Comparison of ENCODE assay signal across 19 cellular contexts in the genomic region with DNA sequence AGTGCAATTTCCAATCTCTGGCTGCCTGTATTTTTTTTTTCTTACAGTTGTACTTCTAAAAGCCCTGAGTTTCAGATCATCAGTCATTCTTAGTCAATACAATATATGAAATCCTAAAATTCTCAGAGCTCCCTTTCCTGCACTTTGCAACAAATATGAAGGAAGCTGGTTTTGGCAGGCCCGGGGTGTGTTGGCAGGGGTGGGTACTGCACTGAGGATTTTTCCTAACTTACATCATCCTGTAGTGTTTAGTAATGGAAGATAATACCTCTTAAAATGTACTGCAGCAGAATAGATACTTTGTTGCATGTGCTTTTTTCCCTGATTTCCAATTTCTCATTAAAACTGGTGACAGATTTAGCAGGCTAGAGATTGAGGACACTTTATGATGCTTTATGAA.
"Had no signal": no experiment of that assay in that cellular context is flagged by ENCODE, and none has a peak within 500 bp of the region (broad histone marks: within the 10 kb centered on the region; RNA-seq: fewer than 3 reads in every experiment).

No MANE protein-coding gene starts in this region.

- H3K36me3 ChIP-seq: thyroid gland, uterus had no signal

- H3K27me3 ChIP-seq: hepatocyte, thyroid gland, uterus had no signal

- H3K4me3 ChIP-seq: coronary artery, hepatocyte, lung, psoas muscle, thyroid gland, uterus had no signal

- DNase-seq: effector CD4-positive, alpha-beta T cell; foreskin melanocyte; head of caudate nucleus; kidney; left cardiac atrium; left ventricle myocardium superior; mesenchymal stem cell; naive thymus-derived CD4-positive, alpha-beta T cell; nephron progenitor cell; psoas muscle; retina; stimulated activated naive CD4-positive, alpha-beta T cell treated with Interleukin-2 at 50 U/mL for 16 hours; thyroid gland; uterus had no signal

- H3K27ac ChIP-seq: coronary artery, epithelial cell of prostate, psoas muscle, thyroid gland, uterus had no signal

- H3K4me1 ChIP-seq: psoas muscle, thyroid gland, uterus had no signal

- FAIRE-seq: kidney had no signal

- ATAC-seq: left ventricle myocardium superior; naive thymus-derived CD4-positive, alpha-beta T cell; psoas muscle; sciatic nerve had no signal

- H3K9me3 ChIP-seq: psoas muscle, thyroid gland, uterus had no signal
